ENCODE assay signal across 9 cellular contexts in genomic region chr14:34356267-34356660, GRCh38.
DNase-seq lines count a peak whose midpoint lies in the region; ATAC-seq and TF ChIP-seq lines count a peak whose summit lies in the region.
"Had no signal": no experiment of that assay in that cellular context is flagged by ENCODE, and none has a peak within 500 bp of the region (broad histone marks: within the 10 kb centered on the region; RNA-seq: fewer than 3 reads in every experiment).

No MANE protein-coding gene starts in this region.

- no peaks in the 10 kb centered on the region for H3K79me2 ChIP-seq in neural progenitor cell (ENCODE audit: low read depth)

- H3K9ac ChIP-seq in neural progenitor cell, result no peak overlapping the region

- H3F3A ChIP-seq in neural progenitor cell (ENCODE audit: low read depth), result no peaks in the 10 kb centered on the region

- H3K27me3 ChIP-seq in neural progenitor cell, result no peaks in the 10 kb centered on the region
- H3K27me3 ChIP-seq in naive thymus-derived CD4-positive, alpha-beta T cell (ENCODE audit: control insufficient read depth in 2 of 2, insufficient read depth in 2 of 2, low read length in 2 of 2), result no peaks in the 10 kb centered on the region
- no peaks in the 10 kb centered on the region for H3K27me3 ChIP-seq in body of pancreas

- no peak overlapping the region for H3K4me2 ChIP-seq in neural progenitor cell

- no peaks in the 10 kb centered on the region for H3K9me3 Mint-ChIP-seq in neural progenitor cell
- no peaks in the 10 kb centered on the region for H3K9me3 Mint-ChIP-seq in naive thymus-derived CD4-positive, alpha-beta T cell

- ATAC-seq in naive thymus-derived CD4-positive, alpha-beta T cell, result no peak
- ATAC-seq in GM21515 (IDR thresholded peaks at IDR 0.05; ENCODE audit: unreplicated experiment) (no peak), body of pancreas (no peak)

- peaks cover 14% of the 10 kb centered on the region for H3K4me1 Mint-ChIP-seq in neural progenitor cell
- peaks cover 0 to 6% (median 0%) of the 10 kb centered on the region in 7 donors for H3K4me1 Mint-ChIP-seq in naive thymus-derived CD4-positive, alpha-beta T cell

- no peak overlapping the region for H3K4me3 ChIP-seq in epithelial cell of esophagus (ENCODE audit: low read length)
- no peak overlapping the region for H3K4me3 ChIP-seq in neural progenitor cell
- no peak overlapping the region for H3K4me3 ChIP-seq in naive thymus-derived CD4-positive, alpha-beta T cell (ENCODE audit: low read length)
- H3K4me3 ChIP-seq in body of pancreas, result no peak overlapping the region

- peak overlapping the region; percentile 88 for H3K27ac Mint-ChIP-seq in neural progenitor cell
- no peak overlapping the region for H3K27ac Mint-ChIP-seq in naive thymus-derived CD4-positive, alpha-beta T cell

- intact Hi-C loops in naive thymus-derived CD4-positive, alpha-beta T cell (cut with micrococcal nuclease), result no loop called here
- intact Hi-C loops in body of pancreas (cut with DNase I), result no loop called here

- POLR2A ChIA-PET in naive thymus-derived CD4-positive, alpha-beta T cell (lab: Charles Lee), result no interaction called here

- no peak overlapping the region for H2AFZ ChIP-seq in neural progenitor cell (replicated peaks)

- H3K27ac ChIP-seq in neural progenitor cell (no peak overlapping the region), body of pancreas (no peak overlapping the region)
- H3K27ac ChIP-seq in naive thymus-derived CD4-positive, alpha-beta T cell (ENCODE audit: low read depth, low read length), result no peak overlapping the region

- H3K9me3 ChIP-seq in neural progenitor cell (ENCODE audit: low read depth), result no peaks in the 10 kb centered on the region
- no peaks in the 10 kb centered on the region for H3K9me3 ChIP-seq in naive thymus-derived CD4-positive, alpha-beta T cell (ENCODE audit: control insufficient read depth in 2 of 3, low read length in 3 of 3)
- H3K9me3 ChIP-seq in body of pancreas, result no peaks in the 10 kb centered on the region

- peaks cover 12% of the 10 kb centered on the region for H3K4me1 ChIP-seq in neural progenitor cell
- no peaks in the 10 kb centered on the region for H3K4me1 ChIP-seq in naive thymus-derived CD4-positive, alpha-beta T cell (ENCODE audit: control insufficient read depth in 2 of 2, insufficient read depth in 2 of 2, low read length in 2 of 2)
- no peaks in the 10 kb centered on the region for H3K4me1 ChIP-seq in body of pancreas

- no peak for TF ChIP-seq CTCF in epithelial cell of esophagus (IDR thresholded peaks at IDR 0.05; ENCODE audit: insufficient read depth, low read depth, low read length, missing control alignments)
- no peak for TF ChIP-seq CTCF in neural progenitor cell (IDR thresholded peaks at IDR 0.05)
- TF ChIP-seq CTCF in body of pancreas (IDR thresholded peaks at IDR 0.05), result no peak

- WGBS in body of pancreas, 2 donors, result 75 to 82% methylated on average over 4 of the region's 4 CpGs

- CTCF ChIA-PET in naive thymus-derived CD4-positive, alpha-beta T cell (lab: Charles Lee), result no interaction called here

- H3K27me3 Mint-ChIP-seq in neural progenitor cell (ENCODE audit: insufficient read depth, low read depth), result peaks cover 2% of the 10 kb centered on the region
- H3K27me3 Mint-ChIP-seq in naive thymus-derived CD4-positive, alpha-beta T cell, result no peaks in the 10 kb centered on the region

- no peaks in the 10 kb centered on the region for H3K36me3 ChIP-seq in neural progenitor cell
- H3K36me3 ChIP-seq in naive thymus-derived CD4-positive, alpha-beta T cell (ENCODE audit: control insufficient read depth in 2 of 3, insufficient read depth in 3 of 3, low read length in 3 of 3), result no peaks in the 10 kb centered on the region
- H3K36me3 ChIP-seq in body of pancreas (replicated peaks in 1 of 2; ENCODE audit: insufficient read depth in 1 of 2, low read depth in 2 of 2), result no peaks in the 10 kb centered on the region

- H3K36me3 Mint-ChIP-seq in neural progenitor cell, result no peaks in the 10 kb centered on the region
- H3K36me3 Mint-ChIP-seq in naive thymus-derived CD4-positive, alpha-beta T cell, result no peaks in the 10 kb centered on the region

- H4K20me1 ChIP-seq in neural progenitor cell (ENCODE audit: low read depth), result no peaks in the 10 kb centered on the region

- DNase-seq in ELF-1 (ENCODE audit: low read depth, low spot score), result peak; percentile 44
- DNase-seq in NOMO-1 treated with DMSO at 0.1 percent for 48 hours (lab: John Stamatoyannopoulos, UW; ENCODE audit: unreplicated experiment), result peak; percentile 91
- peak; percentile 69 for DNase-seq in epithelial cell of esophagus (ENCODE audit: low read depth)
- DNase-seq in neural progenitor cell (ENCODE audit: low spot score), result no peak
- no peak for DNase-seq in naive thymus-derived CD4-positive, alpha-beta T cell
- no peak for DNase-seq in dedifferentiated amniotic fluid mesenchymal stem cell (ENCODE audit: extremely low spot score)
- DNase-seq in body of pancreas, result no peak
- DNase-seq: NCI-H526 had no signal

- TF ChIP-seq POLR2A in body of pancreas (IDR thresholded peaks at IDR 0.05), result no peak

- H3K4me3 Mint-ChIP-seq in neural progenitor cell, result no peak overlapping the region
- no peak overlapping the region for H3K4me3 Mint-ChIP-seq in naive thymus-derived CD4-positive, alpha-beta T cell

Comparison
In these comparisons a context has a peak if more than half of its experiments do, and no peak if none do; other contexts are left out.
1. DNase-seq: peak in ELF-1 (single experiment), NOMO-1 treated with DMSO at 0.1 percent for 48 hours (single experiment) and epithelial cell of esophagus (single experiment); none in neural progenitor cell (single experiment), naive thymus-derived CD4-positive, alpha-beta T cell (0 of 9), dedifferentiated amniotic fluid mesenchymal stem cell (single experiment) and body of pancreas (0 of 4).